In the genomic region with DNA sequence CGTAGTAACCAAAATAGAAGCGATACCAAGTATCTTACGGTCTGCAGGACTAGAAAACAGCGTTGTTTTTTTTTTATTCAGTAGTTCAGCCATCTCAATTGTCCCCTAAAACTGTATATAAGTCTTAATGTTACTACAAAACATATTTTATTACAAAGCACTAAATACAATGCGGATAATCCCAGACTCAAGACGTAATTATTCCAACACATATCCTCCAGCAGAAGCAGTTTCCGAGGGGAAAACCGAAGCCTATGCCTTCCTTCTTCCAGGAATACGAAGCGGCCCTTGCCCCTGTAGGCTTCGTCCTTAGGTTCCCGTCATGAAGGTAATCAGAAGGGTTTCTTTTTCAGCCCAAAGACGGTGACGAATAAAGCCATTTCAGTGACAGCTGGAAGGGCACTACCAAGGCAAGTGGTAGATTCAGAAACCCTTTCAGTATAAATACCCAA, we compare ENCODE assay signal across 8 cellular contexts. TPM values are rescaled to one million over a fixed set of nuclear protein-coding genes. Genes with fewer than 3 reads are reported as not detected.
A peak's percentile ranks its signal among the peaks of the same experiment; 100 is the strongest.
DNase-seq lines count a peak whose midpoint lies in the region; ATAC-seq and TF ChIP-seq lines count a peak whose summit lies in the region.

No MANE protein-coding gene starts in this region.

- peaks cover 34% of the 10 kb centered on the region for H3K4me1 Mint-ChIP-seq in progenitor cell of endocrine pancreas (ENCODE audit: low read depth)

- H3K9me3 Mint-ChIP-seq in progenitor cell of endocrine pancreas (ENCODE audit: low read depth): no peaks in the 10 kb centered on the region

- POLR2A ChIA-PET in Panc1 (lab: Charles Lee): interaction anchor here (0.6 to 1.5 kb wide), 8 partner anchors 10 to 48 kb away, joined by 3 to 17 read pairs (median 4); partner anchors contain the start of gene AURKB

- intact Hi-C loops in Panc1 (cut with micrococcal nuclease; ENCODE audit: unreplicated experiment): no loop called here
- intact Hi-C loops in esophagus squamous epithelium (cut with DNase I): no loop called here

- H3K27ac ChIP-seq in Panc1 (ENCODE audit: low read length): peak overlapping the region; percentile 96
- H3K27ac ChIP-seq in esophagus squamous epithelium: peak overlapping the region; percentile 81 to 96 (median 90)

- no peak for ATAC-seq in Panc1

- TF ChIP-seq CTCF in GM12865 (IDR thresholded peaks at IDR 0.05; ENCODE audit: insufficient read depth, low read depth, low read length, missing control alignments): no peak
- no peak for TF ChIP-seq CTCF in Panc1 (IDR thresholded peaks at IDR 0.05)
- no peak for TF ChIP-seq CTCF in esophagus squamous epithelium (IDR thresholded peaks at IDR 0.05)
- TF ChIP-seq CTCF in progenitor cell of endocrine pancreas (IDR thresholded peaks at IDR 0.05; ENCODE audit: unreplicated experiment): no peak

- H3K4me3 Mint-ChIP-seq in progenitor cell of endocrine pancreas (ENCODE audit: low read depth): peak overlapping the region; percentile 86

- no TSS peak for BruUV-seq in Panc1 (replicated peaks; lab: Mats Ljungman, UMichigan)

- H3K36me3 Mint-ChIP-seq in progenitor cell of endocrine pancreas (ENCODE audit: insufficient read depth): no peaks in the 10 kb centered on the region

- H3K9me3 ChIP-seq in Panc1 (ENCODE audit: control insufficient read depth, insufficient read depth, low read depth, low read length) (no peaks in the 10 kb centered on the region), esophagus squamous epithelium (no peaks in the 10 kb centered on the region)

- no peaks in the 10 kb centered on the region for H3K27me3 ChIP-seq in Panc1 (ENCODE audit: control insufficient read depth, insufficient read depth, low read length)
- H3K27me3 ChIP-seq in esophagus squamous epithelium: no peaks in the 10 kb centered on the region

- peak overlapping the region; percentile 100 for H3K27ac Mint-ChIP-seq in progenitor cell of endocrine pancreas

- no peak for TF ChIP-seq POLR2A in esophagus squamous epithelium (IDR thresholded peaks at IDR 0.05)

- in situ Hi-C loops in Panc1 (cut with HindIII; ENCODE audit: low pct_unique_long_range_greater_than_20kb, low sequenced_read_pairs): no loop called here

- H3K4me1 ChIP-seq in Panc1 (ENCODE audit: control insufficient read depth, insufficient read depth, low read length): peaks cover 18% of the 10 kb centered on the region
- peaks cover 21 to 44% (median 32%) of the 10 kb centered on the region in 3 donors for H3K4me1 ChIP-seq in esophagus squamous epithelium

- CTCF ChIA-PET in Panc1 (lab: Charles Lee): no interaction called here

- no peak for DNase-seq in GM12865 (ENCODE audit: low read depth)
- no peak for DNase-seq in Panc1 (ENCODE audit: low read depth, low spot score)
- no peak for DNase-seq in esophagus squamous epithelium (lab: John Stamatoyannopoulos, UW)
- no peak for DNase-seq in progenitor cell of endocrine pancreas (ENCODE audit: low spot score, unreplicated experiment)
- DNase-seq in AG20443 (ENCODE audit: low spot score): no peak
- no peak for DNase-seq in NCI-H128 (lab: John Stamatoyannopoulos, UW; ENCODE audit: unreplicated experiment)
- DNase-seq in RKO (ENCODE audit: low spot score): no peak
- no peak for DNase-seq in cerebellar nuclear complex (lab: John Stamatoyannopoulos, UW)

- 1 to 3% methylated on average over 14 of the region's 14 CpGs for WGBS in esophagus squamous epithelium, 2 donors

- H3K27me3 Mint-ChIP-seq in progenitor cell of endocrine pancreas: no peaks in the 10 kb centered on the region

- H3K4me3 ChIP-seq in GM12865 (ENCODE audit: low read depth, low read length): peak overlapping the region; percentile 74
- H3K4me3 ChIP-seq in Panc1 (ENCODE audit: low read depth in 2 of 2, low read length in 2 of 2): peak overlapping the region; percentile 45 to 67
- H3K4me3 ChIP-seq in esophagus squamous epithelium: peak overlapping the region; percentile 27 to 57 (median 46)

- H3K36me3 ChIP-seq in Panc1 (ENCODE audit: control insufficient read depth, insufficient read depth, low read length) (no peaks in the 10 kb centered on the region), esophagus squamous epithelium (no peaks in the 10 kb centered on the region)

RNA-seq across cellular contexts. Expression of gene TMEM107, which starts 2.3 kb away (rescaled TPM):
- 10.6 TPM for total RNA-seq in Panc1 (2021; ENCODE audit: unreplicated experiment)
- polyA plus RNA-seq in Panc1 (2012; ENCODE audit: insufficient read length): 8.1 TPM
- 10 to 100 TPM; 12.7 to 21.7 (median 15.5) TPM for total RNA-seq in esophagus squamous epithelium
- total RNA-seq in progenitor cell of endocrine pancreas: 24.6 and 28.1 TPM in 2 replicates

RNA-seq across cellular contexts. Expression of gene VAMP2, which starts 11.1 kb away (rescaled TPM):
- total RNA-seq in Panc1 (2021; ENCODE audit: unreplicated experiment) (28.6 TPM), esophagus squamous epithelium (10 to 100 TPM in 3 of 4 donors, 1 to 10 TPM in 1; 6.2 to 20.4 (median 12.0) TPM), progenitor cell of endocrine pancreas (46.4 and 48.1 TPM in 2 replicates)
- polyA plus RNA-seq in Panc1 (2012; ENCODE audit: insufficient read length): 30.2 TPM

RNA-seq across cellular contexts. Expression of gene BORCS6, which starts 16.1 kb away (rescaled TPM):
- 9.3 TPM for total RNA-seq in Panc1 (2021; ENCODE audit: unreplicated experiment)
- 11.5 TPM for polyA plus RNA-seq in Panc1 (2012; ENCODE audit: insufficient read length)
- 10 to 100 TPM in 3 of 4 donors, 1 to 10 TPM in 1; 8.8 to 16.5 (median 13.4) TPM for total RNA-seq in esophagus squamous epithelium
- total RNA-seq in progenitor cell of endocrine pancreas: 5.2 and 5.3 TPM in 2 replicates

RNA-seq across cellular contexts. Expression of gene PER1, which starts 21.7 kb away (rescaled TPM):
- total RNA-seq in Panc1 (2021; ENCODE audit: unreplicated experiment) (17.1 TPM), esophagus squamous epithelium (10 to 100 TPM; 33.6 to 95.0 (median 56.3) TPM), progenitor cell of endocrine pancreas (37.2 and 40.8 TPM in 2 replicates)
- 11.8 TPM for polyA plus RNA-seq in Panc1 (2012; ENCODE audit: insufficient read length)

RNA-seq across cellular contexts. Expression of gene AURKB, which starts 36.5 kb away (rescaled TPM):
- 85.8 TPM for total RNA-seq in Panc1 (2021; ENCODE audit: unreplicated experiment)
- polyA plus RNA-seq in Panc1 (2012; ENCODE audit: insufficient read length): 31.8 TPM
- 10 to 100 TPM; 11.2 to 43.7 (median 20.3) TPM for total RNA-seq in esophagus squamous epithelium
- total RNA-seq in progenitor cell of endocrine pancreas: 52.7 and 54.9 TPM in 2 replicates
